1 cellular context compared by ENCODE assay signal in genomic region chr12:116244001-116244400, GRCh38.
TF ChIP-seq lines count a peak whose summit lies in the region.

No MANE protein-coding gene starts in this region.

TF ChIP-seq in GM12878, 131 proteins besides CTCF, POLR2A, EP300 and RAD21 (continued from another document):
- TF ChIP-seq RAD51 (IDR thresholded peaks at IDR 0.05) (no peak), IKZF2 (IDR thresholded peaks at IDR 0.05) (no peak), SIX5 (IDR thresholded peaks at IDR 0.05; ENCODE audit: low read depth, low read length, severe bottlenecking) (no peak), SIN3A (IDR thresholded peaks at IDR 0.05; ENCODE audit: low read depth, low read length) (no peak), NR2C1 (IDR thresholded peaks at IDR 0.05) (no peak), USF1 (IDR thresholded peaks at IDR 0.05; ENCODE audit: borderline replicate concordance, extremely low read length, insufficient read depth, low read depth, low read length) (no peak), ETV6 (conservative IDR thresholded peaks at IDR 0.05 in 1 of 2, IDR thresholded peaks at IDR 0.05 in 1 of 2; ENCODE audit: borderline replicate concordance in 1 of 2, low read depth in 1 of 2) (no peak), SMARCA5 (IDR thresholded peaks at IDR 0.05) (no peak), SREBF2 (IDR thresholded peaks at IDR 0.05; ENCODE audit: low read length) (no peak), FOXM1 (IDR thresholded peaks at IDR 0.05; ENCODE audit: low read depth, low read length) (no peak), E2F8 (IDR thresholded peaks at IDR 0.05; ENCODE audit: low read depth, partially characterized antibody) (no peak)
- TF ChIP-seq, protein P1, sequence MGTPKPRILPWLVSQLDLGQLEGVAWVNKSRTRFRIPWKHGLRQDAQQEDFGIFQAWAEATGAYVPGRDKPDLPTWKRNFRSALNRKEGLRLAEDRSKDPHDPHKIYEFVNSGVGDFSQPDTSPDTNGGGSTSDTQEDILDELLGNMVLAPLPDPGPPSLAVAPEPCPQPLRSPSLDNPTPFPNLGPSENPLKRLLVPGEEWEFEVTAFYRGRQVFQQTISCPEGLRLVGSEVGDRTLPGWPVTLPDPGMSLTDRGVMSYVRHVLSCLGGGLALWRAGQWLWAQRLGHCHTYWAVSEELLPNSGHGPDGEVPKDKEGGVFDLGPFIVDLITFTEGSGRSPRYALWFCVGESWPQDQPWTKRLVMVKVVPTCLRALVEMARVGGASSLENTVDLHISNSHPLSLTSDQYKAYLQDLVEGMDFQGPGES (IDR thresholded peaks at IDR 0.05): no peak
TF ChIP-seq in GM12878: peak in this region for 0.
